ENCODE assay signal across 3 cellular contexts in genomic region chr16:53258809-53259208, GRCh38.
TF ChIP-seq lines count a peak whose summit lies in the region.

No MANE protein-coding gene starts in this region.

TF ChIP-seq in A549, 52 proteins besides CTCF, POLR2A, EP300 and RAD21 (continued from another document):
- no peak for TF ChIP-seq ESRRA (IDR thresholded peaks at IDR 0.05; ENCODE audit: borderline replicate concordance, low read length)
TF ChIP-seq in A549: peak in this region for 1.

TF ChIP-seq in IMR-90, 13 proteins besides CTCF, POLR2A, EP300 and RAD21 (continued from another document):
- TF ChIP-seq RCOR1 (IDR thresholded peaks at IDR 0.05; ENCODE audit: insufficient replicate concordance, low read length) (no peak), CEBPB (IDR thresholded peaks at IDR 0.05; ENCODE audit: low read depth, low read length) (peak; percentile 70)

TF ChIP-seq in K562, 482 proteins besides CTCF, POLR2A, EP300 and RAD21 (continued from another document):
- TF ChIP-seq SMAD4 (CRISPR knock-in tag; conservative IDR thresholded peaks at IDR 0.05) (no peak), MITF (IDR thresholded peaks at IDR 0.05) (no peak), BRF2 (IDR thresholded peaks at IDR 0.05; ENCODE audit: borderline replicate concordance, insufficient read depth, insufficient read length) (no peak), RBM25 (IDR thresholded peaks at IDR 0.05; ENCODE audit: low read depth, low read length, severe bottlenecking) (no peak), MGA (IDR thresholded peaks at IDR 0.05) (no peak), RBM15 (IDR thresholded peaks at IDR 0.05; ENCODE audit: insufficient read depth, low read length) (no peak), ZNF707 (CRISPR knock-in tag; conservative IDR thresholded peaks at IDR 0.05) (no peak), DACH1 (IDR thresholded peaks at IDR 0.05; ENCODE audit: partially characterized antibody) (no peak), MTF1 (CRISPR knock-in tag; IDR thresholded peaks at IDR 0.05; ENCODE audit: borderline replicate concordance) (no peak), ZBTB34 (CRISPR knock-in tag; IDR thresholded peaks at IDR 0.05) (no peak), TCF15 (CRISPR knock-in tag; IDR thresholded peaks at IDR 0.05) (no peak), XRCC3 (IDR thresholded peaks at IDR 0.05) (no peak), WHSC1 (IDR thresholded peaks at IDR 0.05; ENCODE audit: low read length) (no peak), CEBPB (tag; IDR thresholded peaks at IDR 0.05) (peak; percentile 74), CEBPG (CRISPR knock-in tag; IDR thresholded peaks at IDR 0.05) (no peak), CEBPG (tag; conservative IDR thresholded peaks at IDR 0.05 in 1 of 2, IDR thresholded peaks at IDR 0.05 in 1 of 2) (peak; percentile 37 to 45)
